ENCODE assay signal across 14 cellular contexts in the genomic region with DNA sequence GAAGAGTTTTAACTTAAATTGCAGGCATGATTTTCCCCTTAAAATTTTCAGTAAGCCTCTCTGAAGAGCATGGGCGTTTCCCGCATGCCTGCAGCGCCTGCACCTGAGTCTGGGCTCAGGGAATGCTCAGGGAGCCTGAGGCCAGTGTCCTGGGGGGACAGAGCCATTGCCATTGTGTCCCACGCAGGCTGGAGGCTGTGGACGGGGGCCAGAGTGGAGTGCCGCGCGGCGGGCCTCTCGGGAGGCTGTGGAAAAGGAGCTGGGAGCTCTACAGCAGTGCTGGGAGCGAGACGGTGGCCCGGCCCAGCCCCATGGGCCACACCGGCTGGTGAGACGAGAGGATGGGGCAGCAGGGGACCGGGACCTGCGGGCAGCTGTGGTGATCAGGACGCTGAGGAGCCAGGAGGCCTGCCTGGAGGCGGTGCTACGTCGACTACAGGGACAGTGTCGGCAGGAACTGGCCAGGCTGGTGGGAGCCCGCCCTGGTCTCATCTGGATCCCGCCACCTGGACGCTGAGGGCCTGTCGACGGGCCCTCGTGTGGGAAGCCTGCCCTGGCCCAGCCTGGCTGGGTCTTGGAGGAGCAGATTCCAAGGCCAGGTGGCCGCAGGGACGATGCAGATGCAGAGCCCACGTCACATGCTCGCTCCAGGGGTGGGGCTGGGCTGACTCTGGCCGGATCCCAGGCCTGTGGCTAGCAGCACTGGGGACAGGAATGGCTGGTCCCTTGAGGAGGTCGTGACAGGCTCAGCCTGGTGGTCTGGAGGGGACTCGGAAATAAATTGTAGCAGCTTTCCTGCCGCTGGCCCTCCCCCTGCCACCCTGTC. TPM values are rescaled to one million over a fixed set of nuclear protein-coding genes. Genes with fewer than 3 reads are reported as not detected.
A peak's percentile ranks its signal among the peaks of the same experiment; 100 is the strongest.
DNase-seq lines count a peak whose midpoint lies in the region; ATAC-seq and TF ChIP-seq lines count a peak whose summit lies in the region.
"Had no signal": no experiment of that assay in that cellular context is flagged by ENCODE, and none has a peak within 500 bp of the region (broad histone marks: within the 10 kb centered on the region; RNA-seq: fewer than 3 reads in every experiment).

No MANE protein-coding gene starts in this region.

- H3K9me2 ChIP-seq in GM23338 (ENCODE audit: insufficient read depth), result no peaks in the 10 kb centered on the region

- no peak overlapping the region for H2AFZ ChIP-seq in GM23338
- H2AFZ ChIP-seq: PC-9 had no signal

- H3K36me3 ChIP-seq in GM23338 (ENCODE audit: insufficient read depth) (no peaks in the 10 kb centered on the region), left lung (peaks cover 0 to 25% of the 10 kb centered on the region in 2 donors)

- H3K4me1 ChIP-seq in GM23338 (ENCODE audit: insufficient read depth), result no peaks in the 10 kb centered on the region
- no peaks in the 10 kb centered on the region for H3K4me1 ChIP-seq in left lung

- H3K27me3 Mint-ChIP-seq in GM23338 (ENCODE audit: insufficient read depth, low read depth, poor library complexity) (peaks cover 3% of the 10 kb centered on the region), Calu3 (ENCODE audit: unreplicated experiment) (peaks cover 17% of the 10 kb centered on the region)
- H3K27me3 Mint-ChIP-seq: naive thymus-derived CD4-positive, alpha-beta T cell had no signal

- TF ChIP-seq CTCF in GM23338 (conservative IDR thresholded peaks at IDR 0.05; ENCODE audit: low read depth in 2 of 2) (no peak), left lung (IDR thresholded peaks at IDR 0.05) (no peak), Calu3 (IDR thresholded peaks at IDR 0.05; ENCODE audit: unreplicated experiment) (no peak)

- peak; percentile 17 for DNase-seq in GM23338 (ENCODE audit: low spot score)
- DNase-seq in left lung, result peak; percentile 20 to 75
- peak; percentile 69 for DNase-seq in sciatic nerve (ENCODE audit: low spot score)
- DNase-seq in Calu3, result no peak
- DNase-seq in stimulated activated naive CD4-positive, alpha-beta T cell treated with Interleukin-2 at 50 U/mL for 16 hours (lab: John Stamatoyannopoulos, UW), result no peak
- no peak for DNase-seq in NCI-H526 (lab: John Stamatoyannopoulos, UW)
- DNase-seq: amniotic stem cell; effector CD4-positive, alpha-beta T cell; HFFc6; NCI-H1092; stimulated activated naive CD8-positive, alpha-beta T cell treated with anti-CD3 and anti-CD28 coated beads, Interleukin-15, amount 100 ng/mL, for 72 hours had no signal

- H3K79me2 ChIP-seq in GM23338 (replicated peaks; ENCODE audit: insufficient read depth), result no peaks in the 10 kb centered on the region

- intact Hi-C loops in left lung (cut with DNase I), result no loop called here
- intact Hi-C loops in sciatic nerve (cut with DNase I), result no loop called here
- intact Hi-C loops in Calu3 (cut with micrococcal nuclease; ENCODE audit: unreplicated experiment), result no loop called here

- H3K9me3 ChIP-seq in left lung, result no peaks in the 10 kb centered on the region

- H3K4me2 ChIP-seq in GM23338, result no peak overlapping the region
- H3K4me2 ChIP-seq: PC-9 had no signal

- H4K20me1 ChIP-seq in GM23338 (replicated peaks; ENCODE audit: insufficient read depth), result no peaks in the 10 kb centered on the region

- CTCF ChIA-PET in Calu3 (lab: Charles Lee), result no interaction called here

- H3K36me3 Mint-ChIP-seq in GM23338 (ENCODE audit: low read depth) (no peaks in the 10 kb centered on the region), Calu3 (ENCODE audit: insufficient read depth, unreplicated experiment) (peaks cover 39% of the 10 kb centered on the region)
- H3K36me3 Mint-ChIP-seq: naive thymus-derived CD4-positive, alpha-beta T cell had no signal

- H3K27me3 ChIP-seq in GM23338 (ENCODE audit: insufficient read depth) (no peaks in the 10 kb centered on the region), left lung (no peaks in the 10 kb centered on the region)

- H3K4me3 ChIP-seq in GM23338, result no peak overlapping the region
- no peak overlapping the region for H3K4me3 ChIP-seq in left lung
- H3K4me3 ChIP-seq: PC-9 had no signal

- H3K27ac ChIP-seq in GM23338 (ENCODE audit: low read depth), result no peak overlapping the region
- H3K27ac ChIP-seq in angular gyrus (ENCODE audit: low read depth, low read length), result peak overlapping the region; percentile 98
- no peak overlapping the region for H3K27ac ChIP-seq in left lung
- H3K27ac ChIP-seq: PC-9 had no signal

- H3K27ac Mint-ChIP-seq in GM23338 (no peak overlapping the region), Calu3 (ENCODE audit: unreplicated experiment) (no peak overlapping the region)
- H3K27ac Mint-ChIP-seq: HFFc6 had no signal

- no TSS peak for BruUV-seq in Calu3 (replicated peaks; lab: Mats Ljungman, UMichigan)

- H3K9me3 Mint-ChIP-seq in GM23338, result no peaks in the 10 kb centered on the region
- H3K9me3 Mint-ChIP-seq in Calu3 (ENCODE audit: low read depth, unreplicated experiment), result no peaks in the 10 kb centered on the region
- H3K9me3 Mint-ChIP-seq: HFFc6; stimulated activated naive CD8-positive, alpha-beta T cell treated with anti-CD3 and anti-CD28 coated beads, Interleukin-15, amount 100 ng/mL, for 72 hours had no signal

- no peak overlapping the region for H3K4me3 Mint-ChIP-seq in GM23338
- H3K4me3 Mint-ChIP-seq in Calu3 (ENCODE audit: low read depth, unreplicated experiment), result no peak overlapping the region
- H3K4me3 Mint-ChIP-seq: HFFc6; naive thymus-derived CD4-positive, alpha-beta T cell; stimulated activated naive CD8-positive, alpha-beta T cell treated with anti-CD3 and anti-CD28 coated beads, Interleukin-15, amount 100 ng/mL, for 72 hours had no signal

- ATAC-seq in GM23338 (no peak; the same call in 1 of the 3 replicates), left lung (no peak), sciatic nerve (peak; percentile 35)

- H3K4me1 Mint-ChIP-seq in GM23338, result 0 out of 3 replicates have a peak, but pooled peaks cover 2% of the 10 kb centered on the region
- no peaks in the 10 kb centered on the region for H3K4me1 Mint-ChIP-seq in Calu3 (ENCODE audit: low read depth, unreplicated experiment)
- H3K4me1 Mint-ChIP-seq: stimulated activated naive CD8-positive, alpha-beta T cell treated with anti-CD3 and anti-CD28 coated beads, Interleukin-15, amount 100 ng/mL, for 72 hours had no signal

- H3F3A ChIP-seq in GM23338 (replicated peaks; ENCODE audit: low read depth), result no peaks in the 10 kb centered on the region

TF ChIP-seq in GM23338, 12 proteins besides CTCF, POLR2A, EP300 and RAD21 (continues in another document):
- TF ChIP-seq, protein P1, sequence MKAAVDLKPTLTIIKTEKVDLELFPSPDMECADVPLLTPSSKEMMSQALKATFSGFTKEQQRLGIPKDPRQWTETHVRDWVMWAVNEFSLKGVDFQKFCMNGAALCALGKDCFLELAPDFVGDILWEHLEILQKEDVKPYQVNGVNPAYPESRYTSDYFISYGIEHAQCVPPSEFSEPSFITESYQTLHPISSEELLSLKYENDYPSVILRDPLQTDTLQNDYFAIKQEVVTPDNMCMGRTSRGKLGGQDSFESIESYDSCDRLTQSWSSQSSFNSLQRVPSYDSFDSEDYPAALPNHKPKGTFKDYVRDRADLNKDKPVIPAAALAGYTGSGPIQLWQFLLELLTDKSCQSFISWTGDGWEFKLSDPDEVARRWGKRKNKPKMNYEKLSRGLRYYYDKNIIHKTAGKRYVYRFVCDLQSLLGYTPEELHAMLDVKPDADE (IDR thresholded peaks at IDR 0.05), result no peak
- no peak for TF ChIP-seq NANOG (IDR thresholded peaks at IDR 0.05; ENCODE audit: borderline replicate concordance)
- TF ChIP-seq JUNB (IDR thresholded peaks at IDR 0.05; ENCODE audit: unreplicated experiment), result no peak
- TF ChIP-seq EZH2phosphoT487 (IDR thresholded peaks at IDR 0.05; ENCODE audit: unreplicated experiment), result no peak
- TF ChIP-seq POLR2AphosphoS5 (IDR thresholded peaks at IDR 0.05; ENCODE audit: low read depth), result no peak
- no peak for TF ChIP-seq EZH2 (IDR thresholded peaks at IDR 0.05; ENCODE audit: low read depth, unreplicated experiment)
- no peak for TF ChIP-seq CREB1 (CRISPR knock-in tag; IDR thresholded peaks at IDR 0.05; ENCODE audit: low read depth)
- TF ChIP-seq ZNF331 (CRISPR knock-in tag; IDR thresholded peaks at IDR 0.05; ENCODE audit: low read depth), result no peak

RNA-seq across cellular contexts. Expression of gene TEDC1, which starts 7.6 kb away (rescaled TPM):
- total RNA-seq in GM23338 (2014; rRNA removed; shearing (Covaris generic)), result 3.9 and 16.3 TPM in 2 replicates
- polyA plus RNA-seq in GM23338 (2016; fragmentation: Nextera tagmentation; extraction: Ambion mirVana), result 4.1 and 5.9 TPM in 2 replicates
- 10 to 100 TPM; 12.8 to 16.8 TPM for total RNA-seq in left lung
- total RNA-seq in sciatic nerve, result 14.1 TPM
- 33.7 and 36.8 TPM in 2 replicates for total RNA-seq in Calu3 (2022)

RNA-seq across cellular contexts. Expression of gene CRIP1, which starts 12.0 kb away (rescaled TPM):
- 0.80 and 7.7 TPM in 2 replicates for total RNA-seq in GM23338 (2014; rRNA removed; shearing (Covaris generic))
- polyA plus RNA-seq in GM23338 (2016; fragmentation: Nextera tagmentation; extraction: Ambion mirVana), result 8.4 and 13.2 TPM in 2 replicates
- total RNA-seq in left lung, result 100 to 1,000 TPM; 171 to 281 TPM
- 112 TPM for total RNA-seq in sciatic nerve
- 7.1 and 13.2 TPM in 2 replicates for total RNA-seq in Calu3 (2022)

RNA-seq across cellular contexts. Expression of gene CRIP2, which starts 24.0 kb away (rescaled TPM):
- total RNA-seq in GM23338 (2014; rRNA removed; shearing (Covaris generic)), result 3.4 and 5.0 TPM in 2 replicates
- 9.6 and 12.3 TPM in 2 replicates for polyA plus RNA-seq in GM23338 (2016; fragmentation: Nextera tagmentation; extraction: Ambion mirVana)
- 100 to 1,000 TPM; 172 to 224 TPM for total RNA-seq in left lung
- total RNA-seq in sciatic nerve, result 172 TPM
- total RNA-seq in Calu3 (2022), result 70.1 and 71.8 TPM in 2 replicates

RNA-seq across cellular contexts. Expression of gene TMEM121, which starts 27.7 kb away (rescaled TPM):
- total RNA-seq in GM23338 (2014; rRNA removed; shearing (Covaris generic)), result 0.93 and 1.3 TPM in 2 replicates
- polyA plus RNA-seq in GM23338 (2016; fragmentation: Nextera tagmentation; extraction: Ambion mirVana), result 0.13 and 0.42 TPM in 2 replicates
- total RNA-seq in left lung, result 1 to 10 TPM; 2.4 to 3.0 TPM
- 8.7 TPM for total RNA-seq in sciatic nerve
- total RNA-seq in Calu3 (2022), result 0.38 and 0.42 TPM in 2 replicates

Comparison
In these comparisons a context has a peak if more than half of its experiments do, and no peak if none do; other contexts are left out.
1. DNase-seq: peak in GM23338 (single experiment), left lung (2 of 2) and sciatic nerve (single experiment); none in Calu3 (single experiment), stimulated activated naive CD4-positive, alpha-beta T cell treated with Interleukin-2 at 50 U/mL for 16 hours (single experiment) and NCI-H526 (0 of 2).
2. RNA of gene CRIP2, which starts 24.0 kb away (total RNA-seq): 172 to 224 TPM in left lung, 172 TPM in sciatic nerve (single experiment) and 70.1 to 71.8 TPM in Calu3; 3.4 to 5.0 TPM in GM23338; every median in the first group is over 10 times any median in the second.